ENCODE assay signal across 18 cellular contexts in genomic region chr1:177092001-177092400, GRCh38.
"Had no signal": no experiment of that assay in that cellular context is flagged by ENCODE, and none has a peak within 500 bp of the region (broad histone marks: within the 10 kb centered on the region; RNA-seq: fewer than 3 reads in every experiment).

No MANE protein-coding gene starts in this region.

- DNase-seq: KBM-7, MM.1S, NCI-H1092 treated with DMSO at 0.1 percent for 48 hours, NCI-H1436, NCI-H187, NCI-H2029, NCI-H2081 treated with DMSO at 0.1 percent for 48 hours, NCI-H2171, NCI-H226, NCI-H446, NCI-H510A, NCI-H524 treated with DMSO at 0.1 percent for 48 hours, NCI-H69, NCI-H774, SHP77, SK-N-SH, SW 1271 had no signal

- H3K9me3 ChIP-seq: SK-N-SH had no signal

- H3K27ac ChIP-seq: RWPE1 had no signal

- H3K4me2 ChIP-seq: SK-N-SH had no signal

- H3K9ac ChIP-seq: SK-N-SH had no signal
